In genomic region chr19:35543280-35544109, GRCh38 we compare ENCODE assay signal across 25 cellular contexts. TPM values are rescaled to one million over a fixed set of nuclear protein-coding genes. Genes with fewer than 3 reads are reported as not detected.
DNase-seq lines count a peak whose midpoint lies in the region; ATAC-seq, FAIRE-seq and TF ChIP-seq lines count a peak whose summit lies in the region.
"Had no signal": no experiment of that assay in that cellular context is flagged by ENCODE, and none has a peak within 500 bp of the region (broad histone marks: within the 10 kb centered on the region; RNA-seq: fewer than 3 reads in every experiment).

No MANE protein-coding gene starts in this region.

- no peak overlapping the region for H3K4ac ChIP-seq in H1 (replicated peaks; ENCODE audit: insufficient read length, low read depth, low read length)

- no peak overlapping the region for H2AFZ ChIP-seq in H1 (ENCODE audit: low read length)

- no peak overlapping the region for H2BK120ac ChIP-seq in H1 (replicated peaks; ENCODE audit: low read depth, low read length)

- no peak overlapping the region for H2BK12ac ChIP-seq in H1 (ENCODE audit: low read depth, low read length)

- peaks cover 10% of the 10 kb centered on the region; the same call in 1 of the 2 replicates for H3K23me2 ChIP-seq in H1 (ENCODE audit: low read depth, low read length)

- H3K27me3 ChIP-seq in NT2/D1 (ENCODE audit: insufficient read depth, insufficient read length) (no peaks in the 10 kb centered on the region), H1 (replicated peaks in 1 of 4; ENCODE audit: control insufficient read depth in 3 of 4, extremely low read depth in 1 of 4, insufficient read depth in 3 of 4, low read length in 3 of 4) (no peaks in the 10 kb centered on the region), psoas muscle (ENCODE audit: insufficient read depth in 3 of 3, low read length in 2 of 3) (no peaks in the 10 kb centered on the region)
- H3K27me3 ChIP-seq: dorsolateral prefrontal cortex, esophagus muscularis mucosa, neutrophil, SJCRH30, suprapubic skin had no signal

- H3K36me3 ChIP-seq in NT2/D1 (ENCODE audit: insufficient read depth, insufficient read length, low read length) (peaks cover 56% of the 10 kb centered on the region), H1 (ENCODE audit: control insufficient read depth in 2 of 4, insufficient read depth in 4 of 4, low read length in 3 of 4) (peaks cover 0 to 18% (median 9%) of the 10 kb centered on the region in 4 experiments; a peak in 5 of 8 replicates), psoas muscle (ENCODE audit: insufficient read depth in 1 of 2, low read depth in 1 of 2) (peaks cover 0 to 19% of the 10 kb centered on the region in 2 donors)
- H3K36me3 ChIP-seq: neutrophil, SJCRH30 had no signal

- TF ChIP-seq CTCF in H1 (IDR thresholded peaks at IDR 0.05; ENCODE audit: control extremely low read depth in 1 of 3, insufficient read depth in 1 of 3, low read depth in 1 of 3, low read length in 3 of 3) (no peak), psoas muscle (IDR thresholded peaks at IDR 0.05) (no peak)

- intact Hi-C loops in psoas muscle (cut with DNase I), result loop anchor here (2.0 to 10.0 kb wide), 3 partner anchors 69 to 391 kb away; partner anchors contain the start of genes HAUS5 (in 1 of the 2), LRFN3 (in 1 of the 2) and RBM42 (in 1 of the 2)

- no peak overlapping the region for H4K8ac ChIP-seq in H1 (ENCODE audit: extremely low read depth, insufficient read depth, low read length)

- no peak for TF ChIP-seq RAD21 in H1 (IDR thresholded peaks at IDR 0.05 in 1 of 2, conservative IDR thresholded peaks at IDR 0.05 in 1 of 2; ENCODE audit: low read depth in 2 of 2, low read length in 2 of 2)

- H3K4me1 Mint-ChIP-seq in activated naive CD4-positive, alpha-beta T cell treated with anti-CD3 and anti-CD28 coated beads, Interleukin-2, amount 50 U/mL, for 24 hours, result peaks cover 27% of the 10 kb centered on the region

- no peak overlapping the region for H3K18ac ChIP-seq in H1 (ENCODE audit: extremely low read depth, low read length)

- H2BK15ac ChIP-seq in H1 (ENCODE audit: low read length), result no peak overlapping the region

- peaks cover 8% of the 10 kb centered on the region for H3K4me1 ChIP-seq in NT2/D1 (ENCODE audit: insufficient read depth, insufficient read length)
- peaks cover 0 to 13% (median 2%) of the 10 kb centered on the region in 4 experiments; a peak in 3 of 7 replicates for H3K4me1 ChIP-seq in H1 (replicated peaks in 1 of 4; ENCODE audit: control insufficient read depth in 3 of 4, insufficient read depth in 4 of 4, low read length in 3 of 4)
- H3K4me1 ChIP-seq in psoas muscle, result peaks cover 27% of the 10 kb centered on the region

- no peaks in the 10 kb centered on the region for H3K9me3 Mint-ChIP-seq in activated naive CD4-positive, alpha-beta T cell treated with anti-CD3 and anti-CD28 coated beads, Interleukin-2, amount 50 U/mL, for 24 hours
- H3K9me3 Mint-ChIP-seq in activated naive CD4-positive, alpha-beta T cell treated with anti-CD3 and anti-CD28 coated beads, Interleukin-2, amount 50 U/mL, for 72 hours, result no peaks in the 10 kb centered on the region
- H3K9me3 Mint-ChIP-seq: IgD-negative memory B cell had no signal

- H3K9me3 ChIP-seq in NT2/D1 (ENCODE audit: insufficient read depth, low read length) (no peaks in the 10 kb centered on the region), H1 (ENCODE audit: insufficient read depth in 2 of 2, low read depth in 1 of 2, low read length in 1 of 2) (no peaks in the 10 kb centered on the region), psoas muscle (no peaks in the 10 kb centered on the region)
- H3K9me3 ChIP-seq: esophagus muscularis mucosa, neutrophil, SJCRH30, suprapubic skin had no signal

- H3K9ac ChIP-seq in NT2/D1 (ENCODE audit: insufficient read length, low read depth) (peak overlapping the region; percentile 99), H1 (replicated peaks in 1 of 4; ENCODE audit: extremely low read depth in 1 of 4, low read depth in 3 of 4, low read length in 3 of 4) (no peak overlapping the region)

- H3K4me2 ChIP-seq in H1 (ENCODE audit: insufficient read depth in 1 of 2, low read depth in 2 of 2, low read length in 2 of 2), result peak overlapping the region; percentile 84 to 90; a peak in 3 of 4 replicates

- peaks cover 5 to 16% of the 10 kb centered on the region in 2 experiments for H4K20me1 ChIP-seq in H1 (replicated peaks in 1 of 2; ENCODE audit: control insufficient read depth in 1 of 2, insufficient read depth in 2 of 2, low read length in 2 of 2)

- no peak overlapping the region for H2BK5ac ChIP-seq in H1 (ENCODE audit: low read depth, low read length)

- no peaks in the 10 kb centered on the region for H3K27me3 Mint-ChIP-seq in activated naive CD4-positive, alpha-beta T cell treated with anti-CD3 and anti-CD28 coated beads, Interleukin-2, amount 50 U/mL, for 24 hours
- H3K27me3 Mint-ChIP-seq: IgD-negative memory B cell had no signal

- peak overlapping the region; percentile 92 for H3K4me3 Mint-ChIP-seq in activated naive CD4-positive, alpha-beta T cell treated with anti-CD3 and anti-CD28 coated beads, Interleukin-2, amount 50 U/mL, for 24 hours

- H3K4me3 ChIP-seq in NT2/D1 (ENCODE audit: insufficient read length, low read depth) (no peak overlapping the region), H1 (ENCODE audit: extremely low read depth in 1 of 4, insufficient read depth in 2 of 4, low read depth in 3 of 4, low read length in 4 of 4) (peak overlapping the region in 1 of 4 experiments; percentile 93; a peak in 2 of 8 replicates), psoas muscle (peak overlapping the region; percentile 79)

- no peak for TF ChIP-seq POLR2A in H1 (IDR thresholded peaks at IDR 0.05; ENCODE audit: control extremely low read depth in 1 of 2, low read depth in 2 of 2, low read length in 2 of 2)

- POLR2A ChIA-PET in H1 (lab: Charles Lee; ENCODE audit: partially characterized antibody), result interaction anchor here (0.7 to 4.6 kb wide), 10 partner anchors 8 to 160 kb away, joined by 3 to 23 read pairs (median 3); no protein-coding TSS in a partner anchor

- H2AK5ac ChIP-seq in H1 (ENCODE audit: low read depth, low read length), result no peak overlapping the region

- no peak overlapping the region for H4K91ac ChIP-seq in H1 (replicated peaks; ENCODE audit: insufficient read length, low read length)

- CTCF ChIA-PET in H1 (lab: Charles Lee; ENCODE audit: partially characterized antibody), result interaction anchor here (0.9 to 1.5 kb wide), 4 partner anchors 33 to 49 kb away, joined by 3 to 6 read pairs (median 4); no protein-coding TSS in a partner anchor

- no peak overlapping the region for H2BK20ac ChIP-seq in H1 (ENCODE audit: low read length)

- no peak overlapping the region for H3K27ac Mint-ChIP-seq in activated naive CD4-positive, alpha-beta T cell treated with anti-CD3 and anti-CD28 coated beads, Interleukin-2, amount 50 U/mL, for 24 hours
- H3K27ac Mint-ChIP-seq in activated naive CD4-positive, alpha-beta T cell treated with anti-CD3 and anti-CD28 coated beads, Interleukin-2, amount 50 U/mL, for 72 hours, result peak overlapping the region in 1 of 2 donors; percentile 98

- H3K14ac ChIP-seq in H1 (ENCODE audit: insufficient read length), result no peak overlapping the region

- FAIRE-seq in H1 (lab: Jason Lieb, UNC), result no peak
- FAIRE-seq: bronchial epithelial cell had no signal

- DNase-seq in activated naive CD4-positive, alpha-beta T cell treated with anti-CD3 and anti-CD28 coated beads, Interleukin-2, amount 50 U/mL, for 72 hours (ENCODE audit: low spot score in 2 of 2), result no peak
- no peak for DNase-seq in NT2/D1 (ENCODE audit: low read depth, low spot score)
- no peak for DNase-seq in H1 (ENCODE audit: low read depth in 1 of 2, low spot score in 2 of 2)
- DNase-seq in psoas muscle, result no peak
- DNase-seq in NCI-H146 treated with DMSO at 0.1 percent for 48 hours (lab: John Stamatoyannopoulos, UW; ENCODE audit: unreplicated experiment), result no peak
- DNase-seq in DMS53 treated with DMSO at 0.1 percent for 48 hours (lab: John Stamatoyannopoulos, UW; ENCODE audit: unreplicated experiment), result no peak
- DNase-seq: ACHN; activated naive CD4-positive, alpha-beta T cell treated with anti-CD3 and anti-CD28 coated beads, Interleukin-2, amount 50 U/mL, for 16 hours; activated T-cell treated with anti-CD3 and anti-CD28 coated beads for 4 hours; dorsolateral prefrontal cortex; GF-D8; glutamatergic neuron; SJCRH30; stimulated activated CD4-positive, alpha-beta T cell treated with anti-CD3 and anti-CD28 coated beads, Interleukin-2, amount 100 ng/mL, for 24 hours; T-helper 9 cell had no signal

- no peak overlapping the region for H3K23ac ChIP-seq in H1 (ENCODE audit: insufficient read length)

- H3K27ac ChIP-seq in H1 (ENCODE audit: low read depth, low read length) (no peak overlapping the region), psoas muscle (no peak overlapping the region)
- H3K27ac ChIP-seq: neutrophil, SJCRH30, suprapubic skin had no signal

- no peak for TF ChIP-seq EP300 in H1 (IDR thresholded peaks at IDR 0.05; ENCODE audit: borderline replicate concordance in 1 of 2, low read depth in 2 of 2, low read length in 2 of 2)

- peaks cover 0 to 31% of the 10 kb centered on the region in 2 experiments; a peak in 2 of 4 replicates for H3K79me2 ChIP-seq in H1 (ENCODE audit: control insufficient read depth in 1 of 2, insufficient read depth in 2 of 2, low read length in 2 of 2)

- no peak overlapping the region for H3K56ac ChIP-seq in H1 (replicated peaks; ENCODE audit: insufficient read length, low read depth, low read length)

- H3K79me1 ChIP-seq in H1 (ENCODE audit: low read depth, low read length), result peaks cover 18% of the 10 kb centered on the region; the same call in 1 of the 2 replicates

- no peak overlapping the region for H4K5ac ChIP-seq in H1 (ENCODE audit: insufficient read length, low read depth, low read length)

- 93% methylated on average over 14 of the region's 15 CpGs; no CpG with 5 or more reads in 1 of the 2 experiments for WGBS in H1 (ENCODE audit: extremely low coverage in 1 of 2, insufficient coverage in 1 of 2, insufficient read length in 1 of 2, insufficient replicate concordance in 2 of 2, low coverage in 1 of 2, low lambda C conversion rate in 2 of 2, missing lambda C conversion rate in 1 of 2), 2 experiments
- WGBS in psoas muscle, 3 donors, result 92 to 96% (median 93%) methylated on average over 15 of the region's 15 CpGs

- no peak for ATAC-seq in activated naive CD4-positive, alpha-beta T cell treated with anti-CD3 and anti-CD28 coated beads, Interleukin-2, amount 50 U/mL, for 72 hours
- ATAC-seq in psoas muscle (no peak), HG02678 (IDR thresholded peaks at IDR 0.05; ENCODE audit: unreplicated experiment) (no peak)
- ATAC-seq: sciatic nerve had no signal

- H3K36me3 Mint-ChIP-seq in activated naive CD4-positive, alpha-beta T cell treated with anti-CD3 and anti-CD28 coated beads, Interleukin-2, amount 50 U/mL, for 24 hours, result peaks cover 3% of the 10 kb centered on the region
- H3K36me3 Mint-ChIP-seq in activated naive CD4-positive, alpha-beta T cell treated with anti-CD3 and anti-CD28 coated beads, Interleukin-2, amount 50 U/mL, for 72 hours, result peaks cover 14 to 17% of the 10 kb centered on the region in 2 donors
- H3K36me3 Mint-ChIP-seq: IgD-negative memory B cell had no signal

RNA-seq across cellular contexts. Expression of gene TMEM147, which starts 1.9 kb away (rescaled TPM):
- 10 to 100 TPM; 44.1 to 69.1 TPM for total RNA-seq in activated naive CD4-positive, alpha-beta T cell treated with anti-CD3 and anti-CD28 coated beads, Interleukin-2, amount 50 U/mL, for 72 hours
- total RNA-seq in H1 (2021; fragmentation: NEBNext Ultra II Directional; extraction: Animal tissue kit (Norgen Biotek cat#: 25700)), result 157 and 159 TPM in 2 replicates
- 372 and 418 TPM in 2 replicates for polyA plus RNA-seq in H1 (2011; rRNA removed)
- polyA plus RNA-seq in H1 (2011; cell fraction: cytosol; rRNA removed), result 257 TPM
- polyA plus RNA-seq in H1 (2011; cell fraction: nucleus; rRNA removed), result 316 TPM
- 210 to 273 TPM (median 258 TPM) in 4 replicates for polyA plus RNA-seq in H1 (2012, experiment 1 of 2)
- 369 TPM for polyA plus RNA-seq in H1 (2012, experiment 2 of 2)
- polyA plus RNA-seq in H1 (2013, experiment 1 of 2), result 172 TPM
- polyA plus RNA-seq in H1 (2013, experiment 2 of 2), result 215 TPM
- polyA minus RNA-seq in H1 (2011; rRNA and poly(A)+ RNA removed), result 274 and 284 TPM in 2 replicates
- 109 TPM for polyA minus RNA-seq in H1 (2011; cell fraction: cytosol; rRNA and poly(A)+ RNA removed)
- 72.1 TPM for polyA minus RNA-seq in H1 (2011; cell fraction: nucleus; rRNA and poly(A)+ RNA removed)
- total RNA-seq in psoas muscle, result 100 to 1,000 TPM in 1 of 4 donors, 10 to 100 TPM in 3; 77.1 to 103 (median 85.5) TPM
- polyA plus RNA-seq in psoas muscle, result 100 to 1,000 TPM; 143 to 245 (median 202) TPM

RNA-seq across cellular contexts. Expression of gene GAPDHS, which starts 10.2 kb away (rescaled TPM):
- not detected for total RNA-seq in activated naive CD4-positive, alpha-beta T cell treated with anti-CD3 and anti-CD28 coated beads, Interleukin-2, amount 50 U/mL, for 72 hours
- total RNA-seq in H1 (2021; fragmentation: NEBNext Ultra II Directional; extraction: Animal tissue kit (Norgen Biotek cat#: 25700)), result not detected in 2 replicates
- 0.26 and 0.47 TPM in 2 replicates for polyA plus RNA-seq in H1 (2011; rRNA removed)
- 0.44 TPM for polyA plus RNA-seq in H1 (2011; cell fraction: cytosol; rRNA removed)
- 0.44 TPM for polyA plus RNA-seq in H1 (2011; cell fraction: nucleus; rRNA removed)
- 0.12 to 0.39 TPM (median 0.20 TPM) in 3 of 4 replicates, not detected in the other for polyA plus RNA-seq in H1 (2012, experiment 1 of 2)
- polyA plus RNA-seq in H1 (2012, experiment 2 of 2), result 0.14 TPM
- polyA plus RNA-seq in H1 (2013, experiment 1 of 2), result 0.06 TPM
- polyA plus RNA-seq in H1 (2013, experiment 2 of 2), result not detected
- polyA minus RNA-seq in H1 (2011; rRNA and poly(A)+ RNA removed), result 0.15 TPM in 1 of 2 replicates, not detected in the other
- polyA minus RNA-seq in H1 (2011; cell fraction: cytosol; rRNA and poly(A)+ RNA removed), result not detected
- polyA minus RNA-seq in H1 (2011; cell fraction: nucleus; rRNA and poly(A)+ RNA removed), result not detected
- not detected for total RNA-seq in psoas muscle
- not detected for polyA plus RNA-seq in psoas muscle
- total RNA-seq: bronchial epithelial cell, esophagus muscularis mucosa, H4, lung microvascular endothelial cell, sciatic nerve, SJCRH30 had no signal
- polyA plus RNA-seq: IgD-negative memory B cell had no signal

RNA-seq across cellular contexts. Expression of gene SBSN, which starts 15.4 kb away (rescaled TPM):
- not detected for total RNA-seq in activated naive CD4-positive, alpha-beta T cell treated with anti-CD3 and anti-CD28 coated beads, Interleukin-2, amount 50 U/mL, for 72 hours
- total RNA-seq in H1 (2021; fragmentation: NEBNext Ultra II Directional; extraction: Animal tissue kit (Norgen Biotek cat#: 25700)), result not detected in 2 replicates
- polyA plus RNA-seq in H1 (2011; rRNA removed), result not detected in 2 replicates
- polyA plus RNA-seq in H1 (2011; cell fraction: cytosol; rRNA removed), result not detected
- not detected for polyA plus RNA-seq in H1 (2011; cell fraction: nucleus; rRNA removed)
- polyA plus RNA-seq in H1 (2012, experiment 1 of 2), result 0.28 TPM in 1 of 4 replicates, not detected in the others
- 0.16 TPM for polyA plus RNA-seq in H1 (2012, experiment 2 of 2)
- not detected for polyA plus RNA-seq in H1 (2013, experiment 1 of 2)
- polyA plus RNA-seq in H1 (2013, experiment 2 of 2), result not detected
- not detected in 2 replicates for polyA minus RNA-seq in H1 (2011; rRNA and poly(A)+ RNA removed)
- polyA minus RNA-seq in H1 (2011; cell fraction: cytosol; rRNA and poly(A)+ RNA removed), result not detected
- not detected for polyA minus RNA-seq in H1 (2011; cell fraction: nucleus; rRNA and poly(A)+ RNA removed)
- total RNA-seq in psoas muscle, result not detected
- under 1 TPM in 1 of 3 donors, not detected in 2; 0.09 TPM for polyA plus RNA-seq in psoas muscle
- total RNA-seq: esophagus muscularis mucosa, lung microvascular endothelial cell, sciatic nerve, SJCRH30 had no signal
- polyA plus RNA-seq: IgD-negative memory B cell had no signal

RNA-seq across cellular contexts. Expression of gene ATP4A, which starts 20.0 kb away (rescaled TPM):
- not detected for total RNA-seq in activated naive CD4-positive, alpha-beta T cell treated with anti-CD3 and anti-CD28 coated beads, Interleukin-2, amount 50 U/mL, for 72 hours
- 0.31 and 0.50 TPM in 2 replicates for total RNA-seq in H1 (2021; fragmentation: NEBNext Ultra II Directional; extraction: Animal tissue kit (Norgen Biotek cat#: 25700))
- polyA plus RNA-seq in H1 (2011; rRNA removed) (1.2 and 1.4 TPM in 2 replicates), psoas muscle (not detected)
- polyA plus RNA-seq in H1 (2011; cell fraction: cytosol; rRNA removed), result 0.90 TPM
- polyA plus RNA-seq in H1 (2011; cell fraction: nucleus; rRNA removed), result 1.8 TPM
- polyA plus RNA-seq in H1 (2012, experiment 1 of 2), result 0.52 to 0.69 TPM (median 0.65 TPM) in 4 replicates
- 0.45 TPM for polyA plus RNA-seq in H1 (2012, experiment 2 of 2)
- 0.43 TPM for polyA plus RNA-seq in H1 (2013, experiment 1 of 2)
- polyA plus RNA-seq in H1 (2013, experiment 2 of 2), result 0.52 TPM
- polyA minus RNA-seq in H1 (2011; rRNA and poly(A)+ RNA removed), result 0.06 and 0.71 TPM in 2 replicates
- polyA minus RNA-seq in H1 (2011; cell fraction: cytosol; rRNA and poly(A)+ RNA removed), result not detected
- 0.90 TPM for polyA minus RNA-seq in H1 (2011; cell fraction: nucleus; rRNA and poly(A)+ RNA removed)
- total RNA-seq in psoas muscle, result not detected
- total RNA-seq: bronchial epithelial cell, esophagus muscularis mucosa, H4, lung microvascular endothelial cell, sciatic nerve, suprapubic skin had no signal
- polyA plus RNA-seq: IgD-negative memory B cell had no signal

RNA-seq across cellular contexts. Expression of gene DMKN, which starts 30.0 kb away (rescaled TPM):
- 1 to 10 TPM in 1 of 2 donors, under 1 TPM in 1; 0.46 to 3.6 TPM for total RNA-seq in activated naive CD4-positive, alpha-beta T cell treated with anti-CD3 and anti-CD28 coated beads, Interleukin-2, amount 50 U/mL, for 72 hours
- 286 and 290 TPM in 2 replicates for total RNA-seq in H1 (2021; fragmentation: NEBNext Ultra II Directional; extraction: Animal tissue kit (Norgen Biotek cat#: 25700))
- polyA plus RNA-seq in H1 (2011; rRNA removed), result 330 and 379 TPM in 2 replicates
- 305 TPM for polyA plus RNA-seq in H1 (2011; cell fraction: cytosol; rRNA removed)
- 394 TPM for polyA plus RNA-seq in H1 (2011; cell fraction: nucleus; rRNA removed)
- polyA plus RNA-seq in H1 (2012, experiment 1 of 2), result 348 to 373 TPM (median 354 TPM) in 4 replicates
- 1,001 TPM for polyA plus RNA-seq in H1 (2012, experiment 2 of 2)
- polyA plus RNA-seq in H1 (2013, experiment 1 of 2), result 537 TPM
- 545 TPM for polyA plus RNA-seq in H1 (2013, experiment 2 of 2)
- 79.4 and 88.8 TPM in 2 replicates for polyA minus RNA-seq in H1 (2011; rRNA and poly(A)+ RNA removed)
- polyA minus RNA-seq in H1 (2011; cell fraction: cytosol; rRNA and poly(A)+ RNA removed), result 91.4 TPM
- polyA minus RNA-seq in H1 (2011; cell fraction: nucleus; rRNA and poly(A)+ RNA removed), result 108 TPM
- total RNA-seq in psoas muscle, result under 1 TPM in 3 of 4 donors, not detected in 1; 0.44 to 0.63 (median 0.45) TPM
- under 1 TPM; 0.21 to 0.77 (median 0.73) TPM for polyA plus RNA-seq in psoas muscle
- total RNA-seq: lung microvascular endothelial cell, SJCRH30 had no signal
